In the genomic region with DNA sequence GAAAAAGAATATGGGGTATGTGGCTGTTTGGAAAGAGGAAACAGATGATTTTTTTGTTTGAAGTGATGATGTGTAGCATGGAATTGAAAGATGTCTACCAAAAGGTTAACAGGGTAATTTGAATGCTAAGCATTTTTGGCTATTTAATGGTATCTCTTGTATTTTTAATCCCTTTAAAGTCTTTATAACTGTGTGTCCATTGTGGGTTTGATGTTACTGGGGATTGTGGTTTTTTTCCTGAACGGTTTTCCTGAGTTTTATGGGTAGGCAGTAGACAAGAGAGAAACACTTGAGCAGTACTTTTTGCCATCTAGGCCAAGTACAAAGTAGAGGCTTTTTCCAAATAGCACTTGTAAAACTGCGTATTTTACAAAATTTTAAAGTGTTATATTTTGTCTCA, we compare ENCODE assay signal across 23 cellular contexts.
DNase-seq lines count a peak whose midpoint lies in the region; ATAC-seq and TF ChIP-seq lines count a peak whose summit lies in the region.
"Had no signal": no experiment of that assay in that cellular context is flagged by ENCODE, and none has a peak within 500 bp of the region (broad histone marks: within the 10 kb centered on the region; RNA-seq: fewer than 3 reads in every experiment).

No MANE protein-coding gene starts in this region.

- TF ChIP-seq CTCF in type B pancreatic cell (conservative IDR thresholded peaks at IDR 0.05), result no peak

- H3K36me3 Mint-ChIP-seq in activated naive CD4-positive, alpha-beta T cell treated with anti-CD3 and anti-CD28 coated beads, Interleukin-2, amount 10 ng/mL, durations not matched to agents 7 days and 5 days, result no peaks in the 10 kb centered on the region
- H3K36me3 Mint-ChIP-seq in activated naive CD4-positive, alpha-beta T cell treated with anti-CD3 and anti-CD28 coated beads, Interleukin-2, amount 50 U/mL, for 72 hours, result peaks cover 0 to 8% of the 10 kb centered on the region in 2 donors
- peaks cover 4% of the 10 kb centered on the region for H3K36me3 Mint-ChIP-seq in T-cell
- H3K36me3 Mint-ChIP-seq in type B pancreatic cell, result peaks cover 12% of the 10 kb centered on the region

- CTCF ChIA-PET in activated naive CD4-positive, alpha-beta T cell treated with anti-CD3 and anti-CD28 coated beads, Interleukin-2, amount 10 ng/mL, durations not matched to agents 7 days and 5 days (lab: Charles Lee), result no interaction called here
- CTCF ChIA-PET in T-cell (lab: Charles Lee), result no interaction called here

- H3K4me3 Mint-ChIP-seq in activated naive CD4-positive, alpha-beta T cell treated with anti-CD3 and anti-CD28 coated beads, Interleukin-2, amount 10 ng/mL, durations not matched to agents 7 days and 5 days, result no peak overlapping the region
- H3K4me3 Mint-ChIP-seq in T-cell (peak overlapping the region in 2 of 3 donors; percentile 34 to 44), type B pancreatic cell (peak overlapping the region; percentile 7)

- no peak for ATAC-seq in activated naive CD4-positive, alpha-beta T cell treated with anti-CD3 and anti-CD28 coated beads, Interleukin-2, amount 50 U/mL, for 72 hours
- ATAC-seq in T-cell (replicated peaks in 1 of 4), result no peak
- ATAC-seq: left ventricle myocardium superior, right lobe of liver had no signal

- DNase-seq in activated naive CD4-positive, alpha-beta T cell treated with anti-CD3 and anti-CD28 coated beads, Interleukin-2, amount 10 ng/mL, durations not matched to agents 7 days and 5 days, result no peak
- no peak for DNase-seq in activated naive CD4-positive, alpha-beta T cell treated with anti-CD3 and anti-CD28 coated beads, Interleukin-2, amount 50 U/mL, for 72 hours (ENCODE audit: low spot score in 2 of 2)
- DNase-seq in T-cell, result no peak
- DNase-seq in type B pancreatic cell (ENCODE audit: extremely low spot score, unreplicated experiment), result no peak
- DNase-seq in NCI-H1436 (lab: John Stamatoyannopoulos, UW), result no peak
- DNase-seq in hypothalamus (lab: John Stamatoyannopoulos, UW), result no peak
- no peak for DNase-seq in NCI-H187 treated with DMSO at 0.1 percent for 48 hours (lab: John Stamatoyannopoulos, UW)
- DNase-seq: activated CD4-positive, alpha-beta T cell treated with anti-CD3 and anti-CD28 coated beads for 4 hours; activated CD8-positive, alpha-beta memory T cell treated with anti-CD3 and anti-CD28 coated beads, Interleukin-2, amount 50 U/mL, for 4 hours; activated naive CD4-positive, alpha-beta T cell; DND-41; IMR-90; left ventricle myocardium superior; NCI-H2029; NCI-H446 treated with DMSO at 0.1 percent for 48 hours; NK-92 treated with Interleukin-12 subunit alpha and Interleukin-12 subunit beta, amount 100 ng/mL, for 24 hours; ovary; right lobe of liver; RPMI8226; trophoblast cell had no signal

- no peaks in the 10 kb centered on the region for H3K9me3 Mint-ChIP-seq in activated naive CD4-positive, alpha-beta T cell treated with anti-CD3 and anti-CD28 coated beads, Interleukin-2, amount 10 ng/mL, durations not matched to agents 7 days and 5 days
- no peaks in the 10 kb centered on the region for H3K9me3 Mint-ChIP-seq in activated naive CD4-positive, alpha-beta T cell treated with anti-CD3 and anti-CD28 coated beads, Interleukin-2, amount 50 U/mL, for 72 hours
- H3K9me3 Mint-ChIP-seq in T-cell (no peaks in the 10 kb centered on the region), type B pancreatic cell (peaks cover 5% of the 10 kb centered on the region)

- H3K27me3 Mint-ChIP-seq in activated naive CD4-positive, alpha-beta T cell treated with anti-CD3 and anti-CD28 coated beads, Interleukin-2, amount 10 ng/mL, durations not matched to agents 7 days and 5 days, result no peaks in the 10 kb centered on the region
- no peaks in the 10 kb centered on the region for H3K27me3 Mint-ChIP-seq in T-cell
- no peaks in the 10 kb centered on the region for H3K27me3 Mint-ChIP-seq in type B pancreatic cell

- peaks cover 59% of the 10 kb centered on the region for H3K4me1 Mint-ChIP-seq in activated naive CD4-positive, alpha-beta T cell treated with anti-CD3 and anti-CD28 coated beads, Interleukin-2, amount 10 ng/mL, durations not matched to agents 7 days and 5 days
- H3K4me1 Mint-ChIP-seq in T-cell (peaks cover 74 to 89% (median 88%) of the 10 kb centered on the region in 3 donors), type B pancreatic cell (ENCODE audit: unreplicated experiment) (peaks cover 64% of the 10 kb centered on the region)

- peak overlapping the region; percentile 10 for H3K27ac ChIP-seq in layer of hippocampus (ENCODE audit: low read depth, low read length)
- H3K27ac ChIP-seq: ascending aorta, HL-60, ovary, right lobe of liver had no signal

- POLR2A ChIA-PET in T-cell (lab: Charles Lee), result no interaction called here

- H3K27me3 ChIP-seq in layer of hippocampus (ENCODE audit: control insufficient read depth, insufficient read depth, low read length), result no peaks in the 10 kb centered on the region
- H3K27me3 ChIP-seq: ascending aorta, ovary, right lobe of liver had no signal

- H3K27ac Mint-ChIP-seq in activated naive CD4-positive, alpha-beta T cell treated with anti-CD3 and anti-CD28 coated beads, Interleukin-2, amount 10 ng/mL, durations not matched to agents 7 days and 5 days, result peak overlapping the region; percentile 3
- no peak overlapping the region for H3K27ac Mint-ChIP-seq in activated naive CD4-positive, alpha-beta T cell treated with anti-CD3 and anti-CD28 coated beads, Interleukin-2, amount 50 U/mL, for 72 hours
- H3K27ac Mint-ChIP-seq in T-cell (peak overlapping the region in 1 of 2 donors; percentile 71), type B pancreatic cell (peak overlapping the region; percentile 59)

Comparison
In these comparisons a context has a peak if more than half of its experiments do, and no peak if none do; other contexts are left out.
1. H3K27ac Mint-ChIP-seq: peak in activated naive CD4-positive, alpha-beta T cell treated with anti-CD3 and anti-CD28 coated beads, Interleukin-2, amount 10 ng/mL, durations not matched to agents 7 days and 5 days (single experiment) and type B pancreatic cell (single experiment); none in activated naive CD4-positive, alpha-beta T cell treated with anti-CD3 and anti-CD28 coated beads, Interleukin-2, amount 50 U/mL, for 72 hours (0 of 2).